In genomic region chr12:2752676-2753371, GRCh38 we compare ENCODE assay signal across 9 cellular contexts. TPM values are rescaled to one million over a fixed set of nuclear protein-coding genes. Genes with fewer than 3 reads are reported as not detected.
A peak's percentile ranks its signal among the peaks of the same experiment; 100 is the strongest.
DNase-seq lines count a peak whose midpoint lies in the region; ATAC-seq and TF ChIP-seq lines count a peak whose summit lies in the region.
"Had no signal": no experiment of that assay in that cellular context is flagged by ENCODE, and none has a peak within 500 bp of the region (broad histone marks: within the 10 kb centered on the region; RNA-seq: fewer than 3 reads in every experiment).

No MANE protein-coding gene starts in this region.

- TF ChIP-seq CTCF in RWPE2 (IDR thresholded peaks at IDR 0.05; ENCODE audit: poor library complexity, severe bottlenecking): no peak
- no peak for TF ChIP-seq CTCF in omental fat pad (IDR thresholded peaks at IDR 0.05)

- peak; percentile 98 for ATAC-seq in RWPE2 (ENCODE audit: low read depth)
- ATAC-seq in omental fat pad (ENCODE audit: low FRiP score): peak; percentile 73
- no peak for ATAC-seq in GM19463 (IDR thresholded peaks at IDR 0.05; ENCODE audit: unreplicated experiment)

- no peak overlapping the region for H3K4me3 ChIP-seq in RWPE2 (ENCODE audit: severe bottlenecking)

- H3K27me3 ChIP-seq in RWPE2 (ENCODE audit: insufficient read depth, poor library complexity, severe bottlenecking): peaks cover 50% of the 10 kb centered on the region

- no peaks in the 10 kb centered on the region for H3K36me3 ChIP-seq in RWPE2 (ENCODE audit: low read depth)

- peak; percentile 53 for DNase-seq in DMS53 (lab: John Stamatoyannopoulos, UW)
- DNase-seq in DMS53 treated with DMSO at 0.1 percent for 48 hours (lab: John Stamatoyannopoulos, UW; ENCODE audit: unreplicated experiment): no peak
- no peak for DNase-seq in RWPE2 (ENCODE audit: low spot score)
- DNase-seq in activated effector memory CD4-positive, alpha-beta T cell treated with anti-CD3 and anti-CD28 coated beads, Interleukin-2, amount 50 U/mL, for 16 hours: peak; percentile 87
- DNase-seq in foreskin melanocyte: peak; percentile 32
- DNase-seq in omental fat pad (ENCODE audit: low spot score): no peak
- DNase-seq in superior temporal gyrus (ENCODE audit: extremely low spot score): peak; percentile 51

- H3K4me1 ChIP-seq in RWPE2 (ENCODE audit: insufficient read depth, poor library complexity, severe bottlenecking): no peaks in the 10 kb centered on the region

- H3K27ac ChIP-seq in RWPE2 (ENCODE audit: poor library complexity, severe bottlenecking): no peak overlapping the region
- H3K27ac ChIP-seq: 22Rv1 had no signal

- H3K9me3 ChIP-seq in RWPE2 (ENCODE audit: severe bottlenecking): no peaks in the 10 kb centered on the region

RNA-seq across cellular contexts. Expression of gene FKBP4, which starts 41.9 kb away (rescaled TPM):
- total RNA-seq in omental fat pad: 10 to 100 TPM; 29.6 to 86.5 (median 45.1) TPM

RNA-seq across cellular contexts. Expression of gene ITFG2, which starts 59.6 kb away (rescaled TPM):
- total RNA-seq in omental fat pad: 10 to 100 TPM; 23.4 to 40.5 (median 29.0) TPM

Comparison
In these comparisons a context has a peak if more than half of its experiments do, and no peak if none do; other contexts are left out.
1. DNase-seq: peak in DMS53 (single experiment), activated effector memory CD4-positive, alpha-beta T cell treated with anti-CD3 and anti-CD28 coated beads, Interleukin-2, amount 50 U/mL, for 16 hours (single experiment), foreskin melanocyte (single experiment) and superior temporal gyrus (single experiment); none in DMS53 treated with DMSO at 0.1 percent for 48 hours (single experiment), RWPE2 (single experiment) and omental fat pad (single experiment).